Comparison of ENCODE assay signal across 10 cellular contexts in the genomic region with DNA sequence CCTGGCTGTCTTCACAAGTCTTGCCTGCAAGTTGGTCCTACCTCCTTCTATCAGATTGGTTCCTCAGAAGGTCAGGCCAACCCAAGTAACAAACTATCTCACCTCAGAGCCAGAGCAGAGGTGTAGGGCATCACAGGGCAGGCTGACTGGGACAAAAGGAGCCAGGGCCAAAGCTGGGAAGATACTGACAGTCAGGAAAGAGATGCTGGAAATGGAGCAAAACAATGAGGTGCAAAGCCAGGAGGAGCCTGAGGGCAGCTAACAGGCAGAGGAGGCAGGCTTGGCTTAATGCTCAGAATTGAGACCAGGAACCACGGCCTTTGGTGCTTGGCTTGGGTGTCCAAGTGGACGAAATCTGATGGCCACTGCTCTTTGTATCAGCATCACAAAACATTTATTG.
DNase-seq lines count a peak whose midpoint lies in the region; ATAC-seq, FAIRE-seq and TF ChIP-seq lines count a peak whose summit lies in the region.
"Had no signal": no experiment of that assay in that cellular context is flagged by ENCODE, and none has a peak within 500 bp of the region (broad histone marks: within the 10 kb centered on the region; RNA-seq: fewer than 3 reads in every experiment).

No MANE protein-coding gene starts in this region.

- H3K9me3 ChIP-seq in mammary epithelial cell (replicated peaks; ENCODE audit: insufficient read depth, low read length), result no peaks in the 10 kb centered on the region
- H3K9me3 ChIP-seq in K562 (replicated peaks; ENCODE audit: control insufficient read depth, insufficient read depth, low read depth, low read length), result no peaks in the 10 kb centered on the region

- H3K4me2 ChIP-seq in mammary epithelial cell (ENCODE audit: insufficient read depth, low read depth, low read length), result no peak overlapping the region
- H3K4me2 ChIP-seq in K562 (ENCODE audit: insufficient read depth, low read length), result no peak overlapping the region

- in situ Hi-C loops in mammary epithelial cell (cut with MboI; ENCODE audit: low sequenced_read_pairs in 2 of 2) (no loop called here), K562 (cut with MboI) (no loop called here)

- H3K36me3 ChIP-seq in mammary epithelial cell (ENCODE audit: insufficient read depth, low read length) (no peaks in the 10 kb centered on the region), K562 (ENCODE audit: control insufficient read depth, insufficient read depth, low read length) (peaks cover 4% of the 10 kb centered on the region; the same call in 1 of the 3 replicates)

- H3K27ac ChIP-seq in mammary epithelial cell (ENCODE audit: insufficient read depth, low read depth, low read length) (no peak overlapping the region), K562 (ENCODE audit: extremely low read depth, low read depth, low read length) (peak overlapping the region; percentile 50; the same call in 1 of the 3 replicates)

- H3K4me3 Mint-ChIP-seq in MCF 10A (ENCODE audit: unreplicated experiment) (no peak overlapping the region), type B pancreatic cell (peak overlapping the region; percentile 89)
- H3K4me3 Mint-ChIP-seq in natural killer cell treated with Interleukin-12 subunit alpha and Interleukin-12 subunit beta and Interleukin-15 and Interleukin-18, amount 100 ng/mL, for 72 hours, result peak overlapping the region; percentile 80

- no peak for TF ChIP-seq EP300 in K562 (IDR thresholded peaks at IDR 0.05; ENCODE audit: low read length)

- H3K27me3 ChIP-seq in mammary epithelial cell (ENCODE audit: insufficient read depth, low read length), result no peaks in the 10 kb centered on the region
- H3K27me3 ChIP-seq in K562 (ENCODE audit: control insufficient read depth in 2 of 2, insufficient read depth in 2 of 2, low read length in 2 of 2), result no peaks in the 10 kb centered on the region

- H3K27me3 Mint-ChIP-seq in MCF 10A (ENCODE audit: insufficient read depth, unreplicated experiment) (no peaks in the 10 kb centered on the region), type B pancreatic cell (no peaks in the 10 kb centered on the region)
- H3K27me3 Mint-ChIP-seq in natural killer cell treated with Interleukin-12 subunit alpha and Interleukin-12 subunit beta and Interleukin-15 and Interleukin-18, amount 100 ng/mL, for 72 hours, result no peaks in the 10 kb centered on the region

- BruUV-seq in MCF 10A (replicated peaks; lab: Mats Ljungman, UMichigan), result no TSS peak
- BruUV-seq in mammary epithelial cell (replicated peaks; lab: Mats Ljungman, UMichigan), result no TSS peak
- BruUV-seq in K562 (replicated peaks; lab: Mats Ljungman, UMichigan), result no TSS peak

- TF ChIP-seq RAD21 in K562 (CRISPR knock-in tag; conservative IDR thresholded peaks at IDR 0.05 in 1 of 2, IDR thresholded peaks at IDR 0.05 in 1 of 2), result no peak

- POLR2A ChIA-PET in MCF 10A (lab: Yijun Ruan, JAX), result interaction anchor here (3.3 to 13.1 kb wide), 2 partner anchors 11 to 25 kb away, joined by 28 to 480 read pairs; a partner anchor contains a TSS
- POLR2A ChIA-PET in K562 (lab: Yijun Ruan, JAX), result no interaction called here

- no peaks in the 10 kb centered on the region for H3K9me3 Mint-ChIP-seq in MCF 10A (ENCODE audit: unreplicated experiment)
- H3K9me3 Mint-ChIP-seq in natural killer cell treated with Interleukin-12 subunit alpha and Interleukin-12 subunit beta and Interleukin-15 and Interleukin-18, amount 100 ng/mL, for 72 hours, result no peaks in the 10 kb centered on the region
- no peaks in the 10 kb centered on the region for H3K9me3 Mint-ChIP-seq in type B pancreatic cell

- FAIRE-seq in K562 (lab: Jason Lieb, UNC), result no peak
- FAIRE-seq: G401.6 had no signal

- WGBS in mammary epithelial cell (ENCODE audit: low coverage, missing lambda C conversion rate), result 71% methylated on average over 2 of the region's 2 CpGs
- no CpG with 5 or more reads among the region's 2 CpGs for WGBS in K562 (ENCODE audit: insufficient coverage, low coverage, missing lambda C conversion rate)

- dilution Hi-C loops in mammary epithelial cell (cut with HindIII; ENCODE audit: low sequenced_read_pairs), result loop anchor here (5.0 kb wide), 3 partner anchors 40 to 105 kb away; a partner anchor contains a TSS

- peaks cover 91% of the 10 kb centered on the region for H3K79me2 ChIP-seq in mammary epithelial cell (ENCODE audit: insufficient read depth, low read length)
- peaks cover 78% of the 10 kb centered on the region for H3K79me2 ChIP-seq in K562 (ENCODE audit: control insufficient read depth, insufficient read depth, low read length)

- H3K27ac Mint-ChIP-seq in MCF 10A (ENCODE audit: low read depth, unreplicated experiment) (peak overlapping the region; percentile 57), type B pancreatic cell (peak overlapping the region; percentile 88)
- H3K27ac Mint-ChIP-seq in natural killer cell treated with Interleukin-12 subunit alpha and Interleukin-12 subunit beta and Interleukin-15 and Interleukin-18, amount 100 ng/mL, for 72 hours, result peak overlapping the region; percentile 87 to 91

- H4K20me1 ChIP-seq in mammary epithelial cell (ENCODE audit: insufficient read depth, low read length) (no peaks in the 10 kb centered on the region), K562 (replicated peaks; ENCODE audit: control insufficient read depth, insufficient read depth, low read length) (no peaks in the 10 kb centered on the region; the same call in 1 of the 2 replicates)

- no peak for DNase-seq in MCF 10A (ENCODE audit: unreplicated experiment)
- no peak for DNase-seq in mammary epithelial cell
- no peak for DNase-seq in K562 (ENCODE audit: extremely low read depth in 1 of 4, low spot score in 3 of 4)
- DNase-seq in natural killer cell treated with Interleukin-12 subunit alpha and Interleukin-12 subunit beta and Interleukin-15 and Interleukin-18, amount 100 ng/mL, for 72 hours (ENCODE audit: low spot score), result no peak
- no peak for DNase-seq in type B pancreatic cell (ENCODE audit: extremely low spot score, unreplicated experiment)
- no peak for DNase-seq in NCI-H187 (lab: John Stamatoyannopoulos, UW)
- DNase-seq in stimulated activated CD4-positive, alpha-beta T cell treated with anti-CD3 and anti-CD28 coated beads, Interleukin-4, amount 100 ng/mL, for 4 hours, result no peak
- DNase-seq: NCI-H1048 had no signal

- TF ChIP-seq CTCF in MCF 10A (IDR thresholded peaks at IDR 0.05; ENCODE audit: unreplicated experiment), result no peak
- no peak for TF ChIP-seq CTCF in mammary epithelial cell (conservative IDR thresholded peaks at IDR 0.05 in 1 of 2, IDR thresholded peaks at IDR 0.05 in 1 of 2; ENCODE audit: extremely low read depth in 1 of 2, insufficient read depth in 1 of 2, low read depth in 1 of 2, low read length in 2 of 2)
- no peak for TF ChIP-seq CTCF in K562 (IDR thresholded peaks at IDR 0.05 in 2 of 3, conservative IDR thresholded peaks at IDR 0.05 in 1 of 3; ENCODE audit: insufficient read depth in 2 of 3, low read depth in 1 of 3, low read length in 3 of 3)
- no peak for TF ChIP-seq CTCF in type B pancreatic cell (conservative IDR thresholded peaks at IDR 0.05)

- no peaks in the 10 kb centered on the region for H3K9me1 ChIP-seq in K562 (ENCODE audit: control insufficient read depth, insufficient read depth, low read length)

- no peak for TF ChIP-seq POLR2A in K562 (conservative IDR thresholded peaks at IDR 0.05)

- ATAC-seq in K562, result no peak
- no peak for ATAC-seq in natural killer cell treated with Interleukin-12 subunit alpha and Interleukin-12 subunit beta and Interleukin-15 and Interleukin-18, amount 100 ng/mL, for 72 hours
- no peak for ATAC-seq in HG02885 (IDR thresholded peaks at IDR 0.05; ENCODE audit: poor library complexity, unreplicated experiment)

- H3K4me1 ChIP-seq in mammary epithelial cell (ENCODE audit: insufficient read depth, low read length), result peaks cover 28% of the 10 kb centered on the region
- peaks cover 25 to 37% of the 10 kb centered on the region in 2 experiments for H3K4me1 ChIP-seq in K562 (replicated peaks in 1 of 2; ENCODE audit: control insufficient read depth in 2 of 2, insufficient read depth in 2 of 2, low read length in 2 of 2)

- intact Hi-C loops in MCF 10A (cut with micrococcal nuclease), result no loop called here
- intact Hi-C loops in mammary epithelial cell (cut with micrococcal nuclease), result no loop called here
- intact Hi-C loops in K562 (cut with micrococcal nuclease), result no loop called here

- H2AFZ ChIP-seq in mammary epithelial cell (ENCODE audit: low read depth, low read length) (no peak overlapping the region), K562 (ENCODE audit: low read depth, low read length) (no peak overlapping the region)

- peaks cover 36% of the 10 kb centered on the region for H3K4me1 Mint-ChIP-seq in MCF 10A (ENCODE audit: insufficient read depth, unreplicated experiment)
- peaks cover 59 to 63% of the 10 kb centered on the region in 2 donors for H3K4me1 Mint-ChIP-seq in natural killer cell treated with Interleukin-12 subunit alpha and Interleukin-12 subunit beta and Interleukin-15 and Interleukin-18, amount 100 ng/mL, for 72 hours (ENCODE audit: low read depth in 2 of 2)
- H3K4me1 Mint-ChIP-seq in type B pancreatic cell (ENCODE audit: unreplicated experiment), result peaks cover 48% of the 10 kb centered on the region

- H3K36me3 Mint-ChIP-seq in MCF 10A (ENCODE audit: insufficient read depth, unreplicated experiment), result peaks cover 9% of the 10 kb centered on the region
- H3K36me3 Mint-ChIP-seq in natural killer cell treated with Interleukin-12 subunit alpha and Interleukin-12 subunit beta and Interleukin-15 and Interleukin-18, amount 100 ng/mL, for 72 hours, result no peaks in the 10 kb centered on the region
- H3K36me3 Mint-ChIP-seq in type B pancreatic cell, result peaks cover 11% of the 10 kb centered on the region

- CTCF ChIA-PET in MCF 10A (lab: Yijun Ruan, JAX) (interaction anchor here (0.7 kb wide), 1 partner anchor 25 kb away, joined by 4 read pairs; no protein-coding TSS in a partner anchor), mammary epithelial cell (lab: Charles Lee; ENCODE audit: low non-redundant PET) (interaction anchor here (0.6 kb wide), 1 partner anchor 54 kb away, joined by 3 read pairs; no protein-coding TSS in a partner anchor), K562 (lab: Yijun Ruan, JAX; ENCODE audit: low intra/inter-chr PET ratio) (no interaction called here)

- no peak overlapping the region for H3K9ac ChIP-seq in mammary epithelial cell (ENCODE audit: insufficient read depth, low read length)
- H3K9ac ChIP-seq in K562 (ENCODE audit: insufficient read depth in 1 of 2, low read depth in 2 of 2, low read length in 2 of 2), result peak overlapping the region; percentile 29 to 44; a peak in 2 of 4 replicates

- no peak overlapping the region for H3K4me3 ChIP-seq in mammary epithelial cell (replicated peaks in 1 of 3; ENCODE audit: insufficient read depth in 1 of 3, low read depth in 2 of 3, low read length in 3 of 3)
- no peak overlapping the region for H3K4me3 ChIP-seq in K562
